In the genomic region with DNA sequence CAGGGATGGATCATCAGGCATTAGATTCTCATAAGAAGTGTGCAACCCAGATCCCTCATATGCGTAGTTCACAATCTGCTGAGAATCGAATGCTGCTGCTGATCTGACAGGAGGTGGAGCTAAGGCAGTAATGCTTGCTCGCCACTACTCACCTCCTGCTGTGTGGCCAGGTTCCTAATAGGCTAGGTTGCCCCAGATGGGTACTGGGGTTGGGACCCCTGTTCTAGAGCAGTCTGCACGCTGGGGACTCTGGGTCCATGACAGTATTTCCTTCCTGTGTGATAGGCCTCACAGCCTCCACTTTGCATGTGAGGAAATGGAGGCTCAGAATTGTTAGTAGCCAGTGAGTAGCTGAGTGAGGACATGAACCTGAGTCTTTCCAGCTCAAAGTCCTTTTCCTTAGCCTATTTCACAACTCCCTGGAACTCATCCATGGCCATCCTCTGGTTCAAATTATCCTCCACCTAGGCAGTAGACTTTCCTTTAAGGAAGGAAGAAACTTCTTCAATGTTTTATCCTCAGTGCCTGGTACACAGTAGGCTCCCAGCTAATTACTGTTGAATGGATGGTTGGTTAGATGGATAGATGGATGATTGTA, we compare ENCODE assay signal across 23 cellular contexts.
"Had no signal": no experiment of that assay in that cellular context is flagged by ENCODE, and none has a peak within 500 bp of the region (broad histone marks: within the 10 kb centered on the region; RNA-seq: fewer than 3 reads in every experiment).

No MANE protein-coding gene starts in this region.

- H3K36me3 Mint-ChIP-seq: immature natural killer cell; naive thymus-derived CD8-positive, alpha-beta T cell had no signal

- H3K9me3 Mint-ChIP-seq: immature natural killer cell; naive thymus-derived CD8-positive, alpha-beta T cell; stimulated activated naive B cell treated with anti-CD40 and anti-IgM and Interleukin-4, amounts not matched to agents 10 μg/mL and 1 μg/mL and 100 μg/mL, for 72 hours; stimulated activated naive CD8-positive, alpha-beta T cell treated with anti-CD3 and anti-CD28 coated beads, Interleukin-15, amount 100 ng/mL, for 72 hours had no signal

- H3K9me3 ChIP-seq: esophagus squamous epithelium, gastroesophageal sphincter, neutrophil, testis, tibial nerve, upper lobe of right lung, vagina had no signal

- H3K27ac ChIP-seq: epithelial cell of prostate, esophagus squamous epithelium, gastroesophageal sphincter, neutrophil, testis, tibial nerve, upper lobe of right lung, vagina had no signal

- H3K36me3 ChIP-seq: esophagus squamous epithelium, gastroesophageal sphincter, neutrophil, tibial nerve, upper lobe of right lung, vagina had no signal

- H3K4me3 Mint-ChIP-seq: immature natural killer cell; naive thymus-derived CD8-positive, alpha-beta T cell; stimulated activated naive B cell treated with anti-CD40 and anti-IgM and Interleukin-4, amounts not matched to agents 10 μg/mL and 1 μg/mL and 100 μg/mL, for 72 hours; stimulated activated naive CD8-positive, alpha-beta T cell treated with anti-CD3 and anti-CD28 coated beads, Interleukin-15, amount 100 ng/mL, for 72 hours had no signal

- H3K27me3 ChIP-seq: dorsolateral prefrontal cortex, esophagus squamous epithelium, neutrophil, testis, tibial nerve, upper lobe of right lung, vagina had no signal

- H3K4me3 ChIP-seq: dorsolateral prefrontal cortex, esophagus squamous epithelium, gastroesophageal sphincter, testis, tibial nerve, upper lobe of right lung, vagina had no signal

- H3K27ac Mint-ChIP-seq: immature natural killer cell; naive thymus-derived CD8-positive, alpha-beta T cell; stimulated activated naive B cell treated with anti-CD40 and anti-IgM and Interleukin-4, amounts not matched to agents 10 μg/mL and 1 μg/mL and 100 μg/mL, for 72 hours; stimulated activated naive CD8-positive, alpha-beta T cell treated with anti-CD3 and anti-CD28 coated beads, Interleukin-15, amount 100 ng/mL, for 72 hours had no signal

- ATAC-seq: gastroesophageal sphincter; left cardiac atrium; left ventricle myocardium superior; naive thymus-derived CD8-positive, alpha-beta T cell; sciatic nerve; stimulated activated naive B cell treated with anti-CD40 and anti-IgM and Interleukin-4, amounts not matched to agents 10 μg/mL and 1 μg/mL and 100 μg/mL, for 72 hours; stimulated activated naive CD8-positive, alpha-beta T cell treated with anti-CD3 and anti-CD28 coated beads, Interleukin-15, amount 100 ng/mL, for 72 hours; upper lobe of right lung had no signal

- H3K4me1 Mint-ChIP-seq: immature natural killer cell; naive thymus-derived CD8-positive, alpha-beta T cell; stimulated activated naive B cell treated with anti-CD40 and anti-IgM and Interleukin-4, amounts not matched to agents 10 μg/mL and 1 μg/mL and 100 μg/mL, for 72 hours; stimulated activated naive CD8-positive, alpha-beta T cell treated with anti-CD3 and anti-CD28 coated beads, Interleukin-15, amount 100 ng/mL, for 72 hours had no signal

- FAIRE-seq: kidney had no signal

- DNase-seq: cortex of kidney; dorsolateral prefrontal cortex; effector memory CD4-positive, alpha-beta T cell; esophagus squamous epithelium; foreskin fibroblast; glutamatergic neuron; immature natural killer cell; kidney; left cardiac atrium; left ventricle myocardium superior; mesendoderm; naive thymus-derived CD8-positive, alpha-beta T cell; stimulated activated CD4-positive, alpha-beta T cell treated with anti-CD3 and anti-CD28 coated beads, Interleukin-4, amount 100 ng/mL, for 4 hours; stimulated activated naive B cell treated with anti-CD40 and anti-IgM and Interleukin-4, amounts not matched to agents 10 μg/mL and 1 μg/mL and 100 μg/mL, for 72 hours; stimulated activated naive CD8-positive, alpha-beta T cell treated with anti-CD3 and anti-CD28 coated beads, Interleukin-15, amount 100 ng/mL, for 72 hours; testis; upper lobe of right lung had no signal

- H3K4me1 ChIP-seq: testis, upper lobe of right lung had no signal
